8 cellular contexts compared by ENCODE assay signal in genomic region chr9:37592108-37592951, GRCh38. TPM values are rescaled to one million over a fixed set of nuclear protein-coding genes. Genes with fewer than 3 reads are reported as not detected.
DNase-seq lines count a peak whose midpoint lies in the region; ATAC-seq lines count a peak whose summit lies in the region.

TSS of gene TOMM5 (minus strand) at chr9:37592597. CDS start at chr9:37592532, 65 bp downstream.

- H3K36me3 ChIP-seq in effector memory CD4-positive, alpha-beta T cell (ENCODE audit: control insufficient read depth, insufficient read depth, low read length): peaks cover 13% of the 10 kb centered on the region

- DNase-seq in COLO668 (lab: John Stamatoyannopoulos, UW; ENCODE audit: unreplicated experiment) (peak; percentile 94), HT-29 (ENCODE audit: low spot score) (peak; percentile 78), medulla oblongata (ENCODE audit: extremely low spot score) (peak; percentile 96)
- peak; percentile 75 for DNase-seq in NK-92 treated with Interleukin-12 subunit alpha and Interleukin-12 subunit beta, amount 100 ng/mL, for 24 hours (lab: John Stamatoyannopoulos, UW)
- DNase-seq in effector memory CD4-positive, alpha-beta T cell: peak; percentile 84 to 86 (median 85)
- peak; percentile 81 for DNase-seq in stimulated activated CD8-positive, alpha-beta memory T cell treated with anti-CD3 and anti-CD28 coated beads, Interleukin-12 subunit alpha, Interleukin-12 subunit beta, amount 100 ng/mL, for 1 hour (ENCODE audit: low read depth)

- H3K27me3 ChIP-seq in effector memory CD4-positive, alpha-beta T cell (replicated peaks; ENCODE audit: control insufficient read depth, insufficient read depth, low read length, poor library complexity, severe bottlenecking): no peaks in the 10 kb centered on the region

- H3K4me3 ChIP-seq in effector memory CD4-positive, alpha-beta T cell (ENCODE audit: insufficient read depth, low read depth, low read length, poor library complexity, severe bottlenecking): peak within 1 kb of the TSS; percentile 72

- H3K4me1 ChIP-seq in effector memory CD4-positive, alpha-beta T cell (ENCODE audit: control insufficient read depth, insufficient read depth, low read length, poor library complexity, severe bottlenecking): peaks cover 13% of the 10 kb centered on the region

- CTCF ChIA-PET in activated CD8-positive, alpha-beta memory T cell treated with anti-CD3 and anti-CD28 coated beads for 36 hours (lab: Charles Lee): interaction anchor here (0.5 to 1.2 kb wide), 5 partner anchors 42 to 192 kb away, joined by 3 to 5 read pairs (median 3); no protein-coding TSS in a partner anchor

- POLR2A ChIA-PET in activated CD8-positive, alpha-beta memory T cell treated with anti-CD3 and anti-CD28 coated beads for 36 hours (lab: Charles Lee): interaction anchor here (0.5 to 1.8 kb wide), 9 partner anchors 13 to 512 kb away, joined by 3 to 14 read pairs (median 3); partner anchors contain the start of genes FBXO10 and POLR1E

- peak within 1 kb of the TSS; percentile 59 for H3K27ac ChIP-seq in effector memory CD4-positive, alpha-beta T cell (ENCODE audit: insufficient read depth, low read length, poor library complexity, severe bottlenecking)

- ATAC-seq in GM21360 (IDR thresholded peaks at IDR 0.05; ENCODE audit: unreplicated experiment): peak; percentile 77

- no peaks in the 10 kb centered on the region for H3K9me3 ChIP-seq in effector memory CD4-positive, alpha-beta T cell (ENCODE audit: control insufficient read depth, low read length)

RNA-seq across cellular contexts. Expression of gene TOMM5, which starts in this region (rescaled TPM):
- 215 and 224 TPM in 2 replicates for total RNA-seq in HT-29 (2014; rRNA removed; shearing (Covaris generic))
- total RNA-seq in activated CD8-positive, alpha-beta memory T cell treated with anti-CD3 and anti-CD28 coated beads for 36 hours: 100 to 1,000 TPM; 235 to 239 TPM

Comparison
In these comparisons a context has a peak if more than half of its experiments do, and no peak if none do; other contexts are left out.
1. Peak in every context shown above with its lines: DNase-seq, ATAC-seq, H3K4me3 ChIP-seq and H3K27ac ChIP-seq.